ENCODE assay signal across 8 cellular contexts in the genomic region with DNA sequence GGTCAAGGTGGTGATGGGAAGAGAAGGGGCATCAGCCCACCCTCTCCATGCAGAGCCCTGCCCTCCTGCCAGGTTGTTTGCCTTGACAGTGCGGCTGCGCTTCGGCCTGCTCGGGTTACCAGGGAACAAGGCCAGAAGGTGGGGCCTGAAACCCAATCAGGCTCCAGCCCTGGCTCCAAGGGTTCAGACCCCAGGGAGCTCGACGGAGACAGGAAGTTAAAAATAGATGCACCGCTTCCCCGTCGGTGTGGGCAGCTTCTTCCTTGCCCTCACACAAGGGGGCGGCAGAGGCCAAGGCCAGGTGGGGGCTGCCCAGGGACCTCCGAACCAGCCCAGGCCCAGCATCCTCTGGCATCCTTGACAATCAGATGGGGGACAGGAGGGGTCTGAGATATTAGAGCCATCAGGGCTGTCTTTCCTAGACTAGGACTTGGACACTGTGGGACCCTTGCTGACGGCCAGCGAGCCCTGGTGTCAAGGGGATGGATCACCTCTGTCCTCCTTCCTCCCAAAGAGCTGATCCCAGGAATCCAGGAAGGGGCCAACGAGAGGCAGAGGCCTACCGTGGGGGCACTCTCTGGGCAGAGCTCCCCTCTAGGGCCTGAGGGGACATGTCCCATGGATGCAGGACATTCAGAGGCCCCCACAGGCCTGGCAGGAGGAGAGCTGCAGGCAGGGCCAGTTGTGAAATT.
A peak's percentile ranks its signal among the peaks of the same experiment; 100 is the strongest.
DNase-seq lines count a peak whose midpoint lies in the region; ATAC-seq and TF ChIP-seq lines count a peak whose summit lies in the region.

No MANE protein-coding gene starts in this region.

- H3K27ac ChIP-seq in BLaER1 (peak overlapping the region; percentile 70), RWPE2 (ENCODE audit: poor library complexity, severe bottlenecking) (peak overlapping the region; percentile 49), parathyroid adenoma (no peak overlapping the region)

- no peaks in the 10 kb centered on the region for H3K79me2 ChIP-seq in parathyroid adenoma

- no peaks in the 10 kb centered on the region; the same call in 1 of the 2 replicates for H3K36me3 ChIP-seq in BLaER1
- no peaks in the 10 kb centered on the region for H3K36me3 ChIP-seq in RWPE2 (ENCODE audit: low read depth)
- no peaks in the 10 kb centered on the region for H3K36me3 ChIP-seq in parathyroid adenoma (ENCODE audit: control insufficient read depth, insufficient read depth, low read length)

- H2AFZ ChIP-seq in parathyroid adenoma = peak overlapping the region; percentile 31

- no peaks in the 10 kb centered on the region for H3K36me3 Mint-ChIP-seq in activated T-helper 17 cell treated with anti-CD3 and anti-CD28 coated beads, Interleukin-2, amount 50 U/mL, for 72 hours (ENCODE audit: low read depth)

- H3K9me3 Mint-ChIP-seq in activated T-helper 17 cell treated with anti-CD3 and anti-CD28 coated beads, Interleukin-2, amount 50 U/mL, for 72 hours = no peaks in the 10 kb centered on the region

- peaks cover 5% of the 10 kb centered on the region for H3K9me3 ChIP-seq in BLaER1
- H3K9me3 ChIP-seq in RWPE2 (ENCODE audit: severe bottlenecking) = peaks cover 4% of the 10 kb centered on the region
- no peaks in the 10 kb centered on the region for H3K9me3 ChIP-seq in parathyroid adenoma (ENCODE audit: control insufficient read depth, low read length)

- H3K4me3 ChIP-seq in BLaER1 (no peak overlapping the region), RWPE2 (ENCODE audit: severe bottlenecking) (no peak overlapping the region), epithelial cell of proximal tubule (ENCODE audit: low read depth, low read length) (no peak overlapping the region), parathyroid adenoma (ENCODE audit: low read depth, low read length) (no peak overlapping the region)

- TF ChIP-seq CTCF in RWPE2 (IDR thresholded peaks at IDR 0.05; ENCODE audit: poor library complexity, severe bottlenecking) = peak; percentile 90
- TF ChIP-seq CTCF in epithelial cell of proximal tubule (conservative IDR thresholded peaks at IDR 0.05; ENCODE audit: low read depth, low read length) = peak; percentile 63
- peak; percentile 73 for TF ChIP-seq CTCF in parathyroid adenoma (IDR thresholded peaks at IDR 0.05)

- H3K4me1 ChIP-seq in BLaER1 (peaks cover 73% of the 10 kb centered on the region), RWPE2 (ENCODE audit: insufficient read depth, poor library complexity, severe bottlenecking) (peaks cover 24% of the 10 kb centered on the region), parathyroid adenoma (peaks cover 4% of the 10 kb centered on the region)

- H3K4me3 Mint-ChIP-seq in activated T-helper 17 cell treated with anti-CD3 and anti-CD28 coated beads, Interleukin-2, amount 50 U/mL, for 72 hours = no peak overlapping the region

- H3K27me3 Mint-ChIP-seq in activated T-helper 17 cell treated with anti-CD3 and anti-CD28 coated beads, Interleukin-2, amount 50 U/mL, for 72 hours = no peaks in the 10 kb centered on the region

- ATAC-seq in RWPE2 (ENCODE audit: low read depth) (no peak), GM21528 (IDR thresholded peaks at IDR 0.05; ENCODE audit: low FRiP score, unreplicated experiment) (no peak)
- ATAC-seq in activated T-helper 17 cell treated with anti-CD3 and anti-CD28 coated beads, Interleukin-2, amount 50 U/mL, for 72 hours (replicated peaks) = no peak

- no peaks in the 10 kb centered on the region for H4K20me1 ChIP-seq in BLaER1

- H3K9ac ChIP-seq in BLaER1 = no peak overlapping the region
- no peak overlapping the region for H3K9ac ChIP-seq in parathyroid adenoma

- H3K27ac Mint-ChIP-seq in activated T-helper 17 cell treated with anti-CD3 and anti-CD28 coated beads, Interleukin-2, amount 50 U/mL, for 72 hours = no peak overlapping the region

- H3K27me3 ChIP-seq in BLaER1 (no peaks in the 10 kb centered on the region), RWPE2 (ENCODE audit: insufficient read depth, poor library complexity, severe bottlenecking) (no peaks in the 10 kb centered on the region), parathyroid adenoma (ENCODE audit: control insufficient read depth, insufficient read depth, low read length) (no peaks in the 10 kb centered on the region)

- H3K4me2 ChIP-seq in BLaER1 (peak overlapping the region; percentile 99), parathyroid adenoma (ENCODE audit: low read length) (no peak overlapping the region)

- H3K4me1 Mint-ChIP-seq in activated T-helper 17 cell treated with anti-CD3 and anti-CD28 coated beads, Interleukin-2, amount 50 U/mL, for 72 hours = no peaks in the 10 kb centered on the region

- peak; percentile 72 for DNase-seq in HT-29 (ENCODE audit: low spot score)
- DNase-seq in RWPE2 (ENCODE audit: low spot score) = peak; percentile 85
- DNase-seq in epithelial cell of proximal tubule (ENCODE audit: low read depth) = no peak
- no peak for DNase-seq in pons (ENCODE audit: low spot score)

Comparison
In these comparisons a context has a peak if more than half of its experiments do, and no peak if none do; other contexts are left out.
1. DNase-seq: peak in HT-29 (single experiment) and RWPE2 (single experiment); none in epithelial cell of proximal tubule (single experiment) and pons (single experiment).
2. Peak in every context shown above with its lines, with median percentiles within 50 percentile points of each other: CTCF ChIP-seq.